ENCODE assay signal across 8 cellular contexts in the genomic region with DNA sequence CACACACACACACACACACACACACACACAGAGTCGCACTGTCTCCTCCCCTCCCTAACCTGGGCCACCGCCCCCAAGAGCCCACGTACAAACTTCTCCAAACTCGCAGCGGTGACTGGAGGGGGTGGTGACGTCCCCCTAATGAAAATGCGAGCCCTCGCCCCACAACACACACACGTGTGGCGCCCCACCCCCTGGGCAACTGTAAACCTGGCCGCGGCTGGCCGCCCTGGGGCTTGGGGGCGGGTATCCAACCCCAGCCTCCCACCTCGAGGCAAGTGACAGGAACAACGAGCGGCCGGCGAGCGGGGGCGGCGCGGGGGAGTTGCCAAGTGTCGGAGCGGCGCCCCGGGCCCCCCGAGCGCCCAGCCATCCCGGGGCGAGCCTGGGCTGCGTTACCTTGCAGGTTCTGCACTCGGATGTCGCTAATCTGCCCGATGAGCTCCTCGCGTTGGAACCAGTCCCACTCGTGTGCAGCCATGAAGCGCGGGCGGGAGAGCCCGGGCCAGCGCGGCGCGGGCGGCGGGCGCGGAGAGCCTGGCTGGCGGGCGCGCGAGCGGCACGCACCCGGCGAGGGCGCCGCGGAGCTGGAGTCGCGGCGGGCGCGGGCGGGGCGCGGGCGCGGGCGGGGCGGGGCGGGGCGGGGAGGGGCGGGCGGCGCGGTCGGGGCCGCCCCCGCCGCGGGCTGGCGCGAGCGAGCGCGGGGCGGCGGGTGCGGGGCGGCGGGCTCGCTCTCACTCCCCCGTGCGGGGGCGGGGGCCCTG. TPM values are rescaled to one million over a fixed set of nuclear protein-coding genes. Genes with fewer than 3 reads are reported as not detected.
DNase-seq lines count a peak whose midpoint lies in the region; ATAC-seq and TF ChIP-seq lines count a peak whose summit lies in the region.

A gene with protein sequence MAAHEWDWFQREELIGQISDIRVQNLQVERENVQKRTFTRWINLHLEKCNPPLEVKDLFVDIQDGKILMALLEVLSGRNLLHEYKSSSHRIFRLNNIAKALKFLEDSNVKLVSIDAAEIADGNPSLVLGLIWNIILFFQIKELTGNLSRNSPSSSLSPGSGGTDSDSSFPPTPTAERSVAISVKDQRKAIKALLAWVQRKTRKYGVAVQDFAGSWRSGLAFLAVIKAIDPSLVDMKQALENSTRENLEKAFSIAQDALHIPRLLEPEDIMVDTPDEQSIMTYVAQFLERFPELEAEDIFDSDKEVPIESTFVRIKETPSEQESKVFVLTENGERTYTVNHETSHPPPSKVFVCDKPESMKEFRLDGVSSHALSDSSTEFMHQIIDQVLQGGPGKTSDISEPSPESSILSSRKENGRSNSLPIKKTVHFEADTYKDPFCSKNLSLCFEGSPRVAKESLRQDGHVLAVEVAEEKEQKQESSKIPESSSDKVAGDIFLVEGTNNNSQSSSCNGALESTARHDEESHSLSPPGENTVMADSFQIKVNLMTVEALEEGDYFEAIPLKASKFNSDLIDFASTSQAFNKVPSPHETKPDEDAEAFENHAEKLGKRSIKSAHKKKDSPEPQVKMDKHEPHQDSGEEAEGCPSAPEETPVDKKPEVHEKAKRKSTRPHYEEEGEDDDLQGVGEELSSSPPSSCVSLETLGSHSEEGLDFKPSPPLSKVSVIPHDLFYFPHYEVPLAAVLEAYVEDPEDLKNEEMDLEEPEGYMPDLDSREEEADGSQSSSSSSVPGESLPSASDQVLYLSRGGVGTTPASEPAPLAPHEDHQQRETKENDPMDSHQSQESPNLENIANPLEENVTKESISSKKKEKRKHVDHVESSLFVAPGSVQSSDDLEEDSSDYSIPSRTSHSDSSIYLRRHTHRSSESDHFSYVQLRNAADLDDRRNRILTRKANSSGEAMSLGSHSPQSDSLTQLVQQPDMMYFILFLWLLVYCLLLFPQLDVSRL (minus strand): TSS at position 597 of the 764 bp plus-strand sequence. CDS start 116 bp downstream, at position 481.

- no peaks in the 10 kb centered on the region for H3K9me3 ChIP-seq in CD8-positive, alpha-beta T cell (ENCODE audit: low read length)
- no peaks in the 10 kb centered on the region for H3K9me3 ChIP-seq in neuron (ENCODE audit: low read length)

- peak within 1 kb of the TSS; percentile 69 for H3K4me3 ChIP-seq in CD8-positive, alpha-beta T cell (ENCODE audit: low read depth, low read length)
- peak within 1 kb of the TSS; percentile 38 to 47 for H3K4me3 ChIP-seq in foreskin fibroblast (ENCODE audit: low read depth in 1 of 2, low read length in 2 of 2)
- H3K4me3 ChIP-seq in neuron (ENCODE audit: low read length), result peak within 1 kb of the TSS; percentile 73

- H3K9me3 Mint-ChIP-seq in CD8-positive, alpha-beta T cell, result no peaks in the 10 kb centered on the region

- H3K4me1 ChIP-seq in CD8-positive, alpha-beta T cell (ENCODE audit: insufficient read depth, low read length), result peaks cover 11% of the 10 kb centered on the region
- peaks cover 20% of the 10 kb centered on the region for H3K4me1 ChIP-seq in neuron (ENCODE audit: insufficient read depth, low read length)

- H3K27me3 Mint-ChIP-seq in CD8-positive, alpha-beta T cell (ENCODE audit: low read depth), result peaks cover 25% of the 10 kb centered on the region

- CTCF ChIA-PET in CD8-positive, alpha-beta T cell (lab: Charles Lee), result no interaction called here

- intact Hi-C loops in CD8-positive, alpha-beta T cell (cut with DNase I, micrococcal nuclease), result no loop called here

- no peaks in the 10 kb centered on the region for H3K36me3 Mint-ChIP-seq in CD8-positive, alpha-beta T cell

- peak within 1 kb of the TSS; percentile 80 for H3K4me3 Mint-ChIP-seq in CD8-positive, alpha-beta T cell

- peak within 1 kb of the TSS; percentile 18 for H3K27ac Mint-ChIP-seq in CD8-positive, alpha-beta T cell

- TF ChIP-seq CTCF in CD8-positive, alpha-beta T cell (IDR thresholded peaks at IDR 0.05), result no peak
- no peak for TF ChIP-seq CTCF in foreskin fibroblast (IDR thresholded peaks at IDR 0.05; ENCODE audit: low read depth, low read length)

- DNase-seq in CD8-positive, alpha-beta T cell, result peak in 6 of 7 experiments; percentile 4 to 65 (median 28)
- DNase-seq in NCI-H2171 (lab: John Stamatoyannopoulos, UW) (peak; percentile 75), activated T-helper 1 cell treated with Interleukin-2 at 50 U/mL for 16 hours (ENCODE audit: low read depth) (peak; percentile 2), foreskin fibroblast (peak; percentile 15 to 62), amniotic stem cell (lab: John Stamatoyannopoulos, UW) (no peak), NCI-H187 treated with DMSO at 0.1 percent for 48 hours (lab: John Stamatoyannopoulos, UW) (no peak)

- ATAC-seq in CD8-positive, alpha-beta T cell, result peak; percentile 74
- ATAC-seq in GM19351 (IDR thresholded peaks at IDR 0.05; ENCODE audit: unreplicated experiment), result peak; percentile 54

- H3K27me3 ChIP-seq in CD8-positive, alpha-beta T cell (ENCODE audit: insufficient read depth, low read length), result no peaks in the 10 kb centered on the region
- peaks cover 4% of the 10 kb centered on the region for H3K27me3 ChIP-seq in neuron (ENCODE audit: insufficient read depth, low read length)

- peaks cover 13% of the 10 kb centered on the region for H3K4me1 Mint-ChIP-seq in CD8-positive, alpha-beta T cell (ENCODE audit: low read depth)

- POLR2A ChIA-PET in CD8-positive, alpha-beta T cell (lab: Charles Lee), result interaction anchor here (1.4 kb wide), 1 partner anchor 10 kb away, joined by 3 read pairs; no protein-coding TSS in a partner anchor

- H2AFZ ChIP-seq in neuron (ENCODE audit: low read depth, low read length), result peak within 1 kb of the TSS; percentile 98

- no peaks in the 10 kb centered on the region for H3K36me3 ChIP-seq in CD8-positive, alpha-beta T cell (ENCODE audit: insufficient read depth, low read length)
- no peaks in the 10 kb centered on the region for H3K36me3 ChIP-seq in neuron (ENCODE audit: insufficient read depth, low read length)

- no peak within 1 kb of the TSS for H3K27ac ChIP-seq in CD8-positive, alpha-beta T cell (ENCODE audit: low read depth, low read length)

RNA-seq across cellular contexts. Expression of the gene that starts here (rescaled TPM):
- under 1 TPM; 0.50 to 0.95 TPM for total RNA-seq in CD8-positive, alpha-beta T cell

Comparison
In these comparisons a context has a peak if more than half of its experiments do, and no peak if none do; other contexts are left out.
1. Peak in DNase-seq, ATAC-seq and H3K4me3 ChIP-seq in CD8-positive, alpha-beta T cell; RNA of the gene not detected or under 1 TPM.
2. DNase-seq: peak in NCI-H2171 (single experiment), activated T-helper 1 cell treated with Interleukin-2 at 50 U/mL for 16 hours (single experiment) and foreskin fibroblast (2 of 2); none in amniotic stem cell (single experiment) and NCI-H187 treated with DMSO at 0.1 percent for 48 hours (single experiment).
3. Peak in every context shown above with its lines, with median percentiles within 50 percentile points of each other: H3K4me3 ChIP-seq.